Comparison of ENCODE assay signal across 13 cellular contexts in genomic region chr10:28410420-28411135, GRCh38.
DNase-seq lines count a peak whose midpoint lies in the region; ATAC-seq and TF ChIP-seq lines count a peak whose summit lies in the region.
"Had no signal": no experiment of that assay in that cellular context is flagged by ENCODE, and none has a peak within 500 bp of the region (broad histone marks: within the 10 kb centered on the region; RNA-seq: fewer than 3 reads in every experiment).

No MANE protein-coding gene starts in this region.

- no peak overlapping the region for H3K27ac ChIP-seq in brain microvascular endothelial cell
- H3K27ac ChIP-seq: psoas muscle, SJSA1, thoracic aorta had no signal

- TF ChIP-seq RAD21 in Ishikawa (IDR thresholded peaks at IDR 0.05; ENCODE audit: low read depth) = peak; percentile 21; the same call in 1 of the 2 replicates

- TF ChIP-seq EP300 in Ishikawa (IDR thresholded peaks at IDR 0.05; ENCODE audit: borderline replicate concordance) = no peak

- ATAC-seq in HG03342 (IDR thresholded peaks at IDR 0.05; ENCODE audit: unreplicated experiment) (no peak), GM18502 (IDR thresholded peaks at IDR 0.05; ENCODE audit: poor library complexity, unreplicated experiment) (no peak)
- ATAC-seq: psoas muscle had no signal

- H3K4me3 ChIP-seq in brain microvascular endothelial cell (ENCODE audit: low read depth, low read length) = no peak overlapping the region
- H3K4me3 ChIP-seq: psoas muscle, SJSA1, thoracic aorta had no signal

- peaks cover 2% of the 10 kb centered on the region for H3K36me3 Mint-ChIP-seq in mesothelial cell of epicardium

- H3K36me3 ChIP-seq in brain microvascular endothelial cell (replicated peaks) = no peaks in the 10 kb centered on the region
- H3K36me3 ChIP-seq: SJSA1, thoracic aorta had no signal

- in situ Hi-C loops in brain microvascular endothelial cell (cut with HindIII; ENCODE audit: low pct_ligation_motif_present, low sequenced_read_pairs) = no loop called here

- TF ChIP-seq CTCF in brain microvascular endothelial cell (IDR thresholded peaks at IDR 0.05; ENCODE audit: low read depth, low read length, missing control alignments) (peak; percentile 45), mesothelial cell of epicardium (IDR thresholded peaks at IDR 0.05; ENCODE audit: unreplicated experiment) (peak; percentile 26)

- no peaks in the 10 kb centered on the region for H3K27me3 ChIP-seq in brain microvascular endothelial cell (replicated peaks)
- H3K27me3 ChIP-seq: SJSA1 had no signal

- peaks cover 22% of the 10 kb centered on the region for H3K9me3 Mint-ChIP-seq in mesothelial cell of epicardium

- H3K4me3 Mint-ChIP-seq in mesothelial cell of epicardium = no peak overlapping the region

- peaks cover 13% of the 10 kb centered on the region for H3K27me3 Mint-ChIP-seq in mesothelial cell of epicardium (ENCODE audit: low read depth)

- no peak overlapping the region for H3K27ac Mint-ChIP-seq in mesothelial cell of epicardium

- H3K4me1 Mint-ChIP-seq in mesothelial cell of epicardium = peaks cover 6% of the 10 kb centered on the region

- peak; percentile 58 for DNase-seq in DMS53 (lab: John Stamatoyannopoulos, UW)
- DNase-seq in brain microvascular endothelial cell = no peak
- no peak for DNase-seq in mesothelial cell of epicardium (ENCODE audit: low spot score in 2 of 2, unreplicated experiment in 2 of 2)
- DNase-seq in NCI-H510A (lab: John Stamatoyannopoulos, UW) = no peak
- DNase-seq in activated CD4-positive, alpha-beta T cell treated with anti-CD3 and anti-CD28 coated beads for 1 hour = no peak
- DNase-seq: activated CD4-positive, alpha-beta T cell treated with anti-CD3 and anti-CD28 coated beads, Interleukin-2, amount 50 U/mL, for 1 hour; hypothalamus; psoas muscle had no signal

TF ChIP-seq in Ishikawa, 13 proteins besides CTCF, POLR2A, EP300 and RAD21:
- no peak for TF ChIP-seq REST (IDR thresholded peaks at IDR 0.05; ENCODE audit: low read depth)
